ENCODE assay signal across 13 cellular contexts in genomic region chrX:47628980-47629379, GRCh38. TPM values are rescaled to one million over a fixed set of nuclear protein-coding genes. Genes with fewer than 3 reads are reported as not detected.
DNase-seq lines count a peak whose midpoint lies in the region; ATAC-seq and TF ChIP-seq lines count a peak whose summit lies in the region.
"Had no signal": no experiment of that assay in that cellular context is flagged by ENCODE, and none has a peak within 500 bp of the region (broad histone marks: within the 10 kb centered on the region; RNA-seq: fewer than 3 reads in every experiment).

No MANE protein-coding gene starts in this region.

- intact Hi-C loops in activated CD4-positive, alpha-beta T cell treated with anti-CD3 and anti-CD28 coated beads for 36 hours (cut with DNase I, micrococcal nuclease) = loop anchor here (2.0 to 5.0 kb wide), 2 partner anchors 46 to 67 kb away; partner anchors contain the start of genes ARAF (in 1 of the 2) and TIMP1 (in 1 of the 2)
- intact Hi-C loops in activated T-helper 1 cell treated with anti-CD3 and anti-CD28 coated beads, Interleukin-12 subunit alpha, Interleukin-12 subunit beta, Interleukin-2, Interleukin-4 antibody, amounts not matched to agents 30 ng/mL and 10 ng/mL and 1 ng/mL, durations not matched to agents 14 hours and 24 hours and 36 hours (cut with micrococcal nuclease) = no loop called here
- intact Hi-C loops in left cardiac atrium (cut with DNase I) = loop anchor here in 1 of 2 donors (10.0 kb wide), 1 partner anchor 64 kb away; the partner anchor contains the start of gene ARAF

- H4K20me1 ChIP-seq in H9 (ENCODE audit: control insufficient read depth, insufficient read depth, insufficient read length) = no peaks in the 10 kb centered on the region

- no peak overlapping the region for H4K5ac ChIP-seq in H9 (ENCODE audit: insufficient read length, low read depth, low read length)

- no peak overlapping the region for H2BK15ac ChIP-seq in H9 (ENCODE audit: low read depth, low read length)

- no peak overlapping the region for H4K8ac ChIP-seq in H9 (replicated peaks; ENCODE audit: insufficient read length, low read depth, low read length)

- no peak overlapping the region for H3K56ac ChIP-seq in H9 (ENCODE audit: insufficient read length, low read depth, low read length)

- H2BK120ac ChIP-seq in H9 (ENCODE audit: low read depth, low read length, poor library complexity, severe bottlenecking) = no peak overlapping the region

- no peak overlapping the region for H3K18ac ChIP-seq in H9 (ENCODE audit: insufficient read length, low read depth, low read length)

- POLR2A ChIA-PET in activated CD4-positive, alpha-beta T cell treated with anti-CD3 and anti-CD28 coated beads for 36 hours (lab: Charles Lee) = no interaction called here

- H3T11ph ChIP-seq in H9 (ENCODE audit: low read length) = no peak overlapping the region

- peak; percentile 35 for DNase-seq in activated CD4-positive, alpha-beta T cell treated with anti-CD3 and anti-CD28 coated beads for 36 hours
- DNase-seq in activated CD4-positive, alpha-beta T cell treated with anti-CD3 and anti-CD28 coated beads for 1 hour = no peak
- peak; percentile 38 for DNase-seq in H9
- no peak for DNase-seq in activated T-helper 1 cell treated with anti-CD3 and anti-CD28 coated beads, Interleukin-12 subunit alpha, Interleukin-12 subunit beta, Interleukin-2, Interleukin-4 antibody, amounts not matched to agents 30 ng/mL and 10 ng/mL and 1 ng/mL, durations not matched to agents 14 hours and 24 hours and 36 hours (ENCODE audit: low spot score)
- DNase-seq in naive B cell = no peak
- no peak for DNase-seq in effector CD8-positive, alpha-beta T cell (lab: John Stamatoyannopoulos, UW)
- no peak for DNase-seq in NCI-H748 treated with DMSO at 0.1 percent for 48 hours (lab: John Stamatoyannopoulos, UW)
- no peak for DNase-seq in left cardiac atrium
- DNase-seq: effector memory CD8-positive, alpha-beta T cell; HFFc6; NCI-H2227 treated with DMSO at 0.1 percent for 48 hours; nucleus accumbens had no signal

- no peaks in the 10 kb centered on the region for H3K27me3 ChIP-seq in H9 (ENCODE audit: insufficient read depth, low read length)

- no peak overlapping the region for H3K4me2 ChIP-seq in H9 (ENCODE audit: insufficient read depth, insufficient read length, low read length)

- ATAC-seq in activated CD4-positive, alpha-beta T cell treated with anti-CD3 and anti-CD28 coated beads for 36 hours = peak; percentile 33
- ATAC-seq in naive B cell (ENCODE audit: low read depth in 2 of 2) (peak; percentile 35 to 52), left cardiac atrium (no peak)

- no peaks in the 10 kb centered on the region for H3K9me3 Mint-ChIP-seq in activated CD4-positive, alpha-beta T cell treated with anti-CD3 and anti-CD28 coated beads for 36 hours (ENCODE audit: low read depth)
- H3K9me3 Mint-ChIP-seq in H9 (peaks cover 58 to 67% of the 10 kb centered on the region in 2 experiments), naive B cell (peaks cover 0 to 2% (median 0%) of the 10 kb centered on the region in 7 donors)
- no peaks in the 10 kb centered on the region for H3K9me3 Mint-ChIP-seq in activated T-helper 1 cell treated with anti-CD3 and anti-CD28 coated beads, Interleukin-12 subunit alpha, Interleukin-12 subunit beta, Interleukin-2, Interleukin-4 antibody, amounts not matched to agents 30 ng/mL and 10 ng/mL and 1 ng/mL, durations not matched to agents 14 hours and 24 hours and 36 hours
- H3K9me3 Mint-ChIP-seq: effector memory CD8-positive, alpha-beta T cell; HFFc6 had no signal

- H3K27ac ChIP-seq in H9 (ENCODE audit: insufficient read length, low read depth, low read length) = no peak overlapping the region
- H3K27ac ChIP-seq: SK-N-MC had no signal

- no peaks in the 10 kb centered on the region for H3K79me1 ChIP-seq in H9 (ENCODE audit: insufficient read depth, low read depth, low read length, poor library complexity, severe bottlenecking)

- H3K4ac ChIP-seq in H9 (ENCODE audit: low read depth, low read length) = no peak overlapping the region

- H2BK20ac ChIP-seq in H9 (ENCODE audit: low read depth, low read length, poor library complexity, severe bottlenecking) = no peak overlapping the region

- H3K4me3 Mint-ChIP-seq in activated CD4-positive, alpha-beta T cell treated with anti-CD3 and anti-CD28 coated beads for 36 hours = peak overlapping the region; percentile 54
- H3K4me3 Mint-ChIP-seq in H9 (no peak overlapping the region), naive B cell (no peak overlapping the region)
- peak overlapping the region; percentile 81 for H3K4me3 Mint-ChIP-seq in activated T-helper 1 cell treated with anti-CD3 and anti-CD28 coated beads, Interleukin-12 subunit alpha, Interleukin-12 subunit beta, Interleukin-2, Interleukin-4 antibody, amounts not matched to agents 30 ng/mL and 10 ng/mL and 1 ng/mL, durations not matched to agents 14 hours and 24 hours and 36 hours
- H3K4me3 Mint-ChIP-seq: HFFc6 had no signal

- peaks cover 23% of the 10 kb centered on the region for H3K4me1 Mint-ChIP-seq in activated CD4-positive, alpha-beta T cell treated with anti-CD3 and anti-CD28 coated beads for 36 hours
- H3K4me1 Mint-ChIP-seq in H9 = peaks cover 8 to 17% of the 10 kb centered on the region in 2 experiments
- peaks cover 20% of the 10 kb centered on the region for H3K4me1 Mint-ChIP-seq in activated T-helper 1 cell treated with anti-CD3 and anti-CD28 coated beads, Interleukin-12 subunit alpha, Interleukin-12 subunit beta, Interleukin-2, Interleukin-4 antibody, amounts not matched to agents 30 ng/mL and 10 ng/mL and 1 ng/mL, durations not matched to agents 14 hours and 24 hours and 36 hours (ENCODE audit: low read depth)
- H3K4me1 Mint-ChIP-seq in naive B cell = peaks cover 6 to 18% (median 10%) of the 10 kb centered on the region in 3 donors

- TF ChIP-seq CTCF in H9 (conservative IDR thresholded peaks at IDR 0.05) = peak; percentile 43; the same call in 2 of the 3 replicates

- CTCF ChIA-PET in activated CD4-positive, alpha-beta T cell treated with anti-CD3 and anti-CD28 coated beads for 36 hours (lab: Charles Lee) = interaction anchor here (0.5 to 1.2 kb wide), 3 partner anchors 15 to 438 kb away, joined by 3 to 5 read pairs (median 4); no protein-coding TSS in a partner anchor

- no peaks in the 10 kb centered on the region for H3K79me2 ChIP-seq in H9 (ENCODE audit: insufficient read depth, low read length)

- no peak overlapping the region for H2AK5ac ChIP-seq in H9 (ENCODE audit: insufficient read length, low read length)

- no peak overlapping the region for H2AFZ ChIP-seq in H9 (ENCODE audit: low read length)

- H3K14ac ChIP-seq in H9 (ENCODE audit: insufficient read depth, low read length) = no peak overlapping the region

- H3K4me1 ChIP-seq in H9 (ENCODE audit: insufficient read depth, low read length) = peaks cover 4% of the 10 kb centered on the region; the same call in 1 of the 2 replicates

- peaks cover 4% of the 10 kb centered on the region for H3K36me3 Mint-ChIP-seq in activated CD4-positive, alpha-beta T cell treated with anti-CD3 and anti-CD28 coated beads for 36 hours (ENCODE audit: low read depth)
- H3K36me3 Mint-ChIP-seq in H9 (ENCODE audit: insufficient read depth in 1 of 3, low read depth in 3 of 3) (peaks cover 0 to 13% (median 9%) of the 10 kb centered on the region in 3 experiments; a peak in 3 of 7 replicates), naive B cell (no peaks in the 10 kb centered on the region)
- peaks cover 14% of the 10 kb centered on the region for H3K36me3 Mint-ChIP-seq in activated T-helper 1 cell treated with anti-CD3 and anti-CD28 coated beads, Interleukin-12 subunit alpha, Interleukin-12 subunit beta, Interleukin-2, Interleukin-4 antibody, amounts not matched to agents 30 ng/mL and 10 ng/mL and 1 ng/mL, durations not matched to agents 14 hours and 24 hours and 36 hours (ENCODE audit: low read depth)

- H2BK5ac ChIP-seq in H9 (ENCODE audit: insufficient read length, low read length) = no peak overlapping the region

- peaks cover 54% of the 10 kb centered on the region for H3K9me3 ChIP-seq in H9 (ENCODE audit: control insufficient read depth, low read depth, low read length)

- H2BK12ac ChIP-seq in H9 (ENCODE audit: insufficient read length, low read depth, low read length) = no peak overlapping the region

- no peaks in the 10 kb centered on the region for H3K27me3 Mint-ChIP-seq in activated CD4-positive, alpha-beta T cell treated with anti-CD3 and anti-CD28 coated beads for 36 hours
- H3K27me3 Mint-ChIP-seq in H9 (ENCODE audit: low read depth) = no peaks in the 10 kb centered on the region; the same call in 1 of the 2 replicates
- peaks cover 2% of the 10 kb centered on the region for H3K27me3 Mint-ChIP-seq in activated T-helper 1 cell treated with anti-CD3 and anti-CD28 coated beads, Interleukin-12 subunit alpha, Interleukin-12 subunit beta, Interleukin-2, Interleukin-4 antibody, amounts not matched to agents 30 ng/mL and 10 ng/mL and 1 ng/mL, durations not matched to agents 14 hours and 24 hours and 36 hours (ENCODE audit: insufficient read depth)
- H3K27me3 Mint-ChIP-seq in naive B cell = peaks cover 7 to 16% (median 7%) of the 10 kb centered on the region in 3 donors

- no peak overlapping the region for H4K91ac ChIP-seq in H9 (ENCODE audit: insufficient read length, low read depth, low read length)

- H3K23me2 ChIP-seq in H9 (ENCODE audit: insufficient read length, low read depth, low read length, poor library complexity, severe bottlenecking) = no peaks in the 10 kb centered on the region

- H3K27ac Mint-ChIP-seq in activated CD4-positive, alpha-beta T cell treated with anti-CD3 and anti-CD28 coated beads for 36 hours = peak overlapping the region; percentile 82
- 0 out of 7 replicates have a peak overlapping the region, but pooled peaks of 1 of the 3 experiments have one; percentile 48 for H3K27ac Mint-ChIP-seq in H9
- peak overlapping the region; percentile 72 for H3K27ac Mint-ChIP-seq in activated T-helper 1 cell treated with anti-CD3 and anti-CD28 coated beads, Interleukin-12 subunit alpha, Interleukin-12 subunit beta, Interleukin-2, Interleukin-4 antibody, amounts not matched to agents 30 ng/mL and 10 ng/mL and 1 ng/mL, durations not matched to agents 14 hours and 24 hours and 36 hours
- H3K27ac Mint-ChIP-seq in naive B cell = no peak overlapping the region
- H3K27ac Mint-ChIP-seq: effector memory CD8-positive, alpha-beta T cell; HFFc6 had no signal

- WGBS in H9 (ENCODE audit: extremely low coverage, insufficient read length, low lambda C conversion rate) = no CpG with 5 or more reads among the region's 1 CpG

- H3K23ac ChIP-seq in H9 (ENCODE audit: insufficient read length, low read depth, low read length) = no peak overlapping the region

- H3K9ac ChIP-seq in H9 (ENCODE audit: extremely low read depth, insufficient read length, low read length) = no peak overlapping the region

RNA-seq across cellular contexts. Expression of gene CFP, which starts 0.8 kb away (rescaled TPM):
- total RNA-seq in activated CD4-positive, alpha-beta T cell treated with anti-CD3 and anti-CD28 coated beads for 36 hours = 1 to 10 TPM; 2.4 to 4.7 TPM
- 2.3 and 2.8 TPM in 2 replicates for total RNA-seq in H9 (2021)
- 2.3 and 4.9 TPM in 2 replicates for total RNA-seq in activated T-helper 1 cell treated with anti-CD3 and anti-CD28 coated beads, Interleukin-12 subunit alpha, Interleukin-12 subunit beta, Interleukin-2, Interleukin-4 antibody, amounts not matched to agents 30 ng/mL and 10 ng/mL and 1 ng/mL, durations not matched to agents 14 hours and 24 hours and 36 hours
- 1 to 10 TPM in 3 of 6 donors, under 1 TPM in 2, not detected in 1; 0.70 to 1.7 (median 1.4) TPM for polyA plus RNA-seq in naive B cell (ENCODE audit: low read depth in 6 of 6)
- total RNA-seq in left cardiac atrium = 10 to 100 TPM in 1 of 2 donors, 1 to 10 TPM in 1; 3.9 to 10.9 TPM

RNA-seq across cellular contexts. Expression of gene SYN1, which starts 9.3 kb away (rescaled TPM):
- under 1 TPM; 0.82 to 0.98 TPM for total RNA-seq in activated CD4-positive, alpha-beta T cell treated with anti-CD3 and anti-CD28 coated beads for 36 hours
- 11.7 TPM in 2 replicates for total RNA-seq in H9 (2021)
- 0.21 and 0.22 TPM in 2 replicates for total RNA-seq in activated T-helper 1 cell treated with anti-CD3 and anti-CD28 coated beads, Interleukin-12 subunit alpha, Interleukin-12 subunit beta, Interleukin-2, Interleukin-4 antibody, amounts not matched to agents 30 ng/mL and 10 ng/mL and 1 ng/mL, durations not matched to agents 14 hours and 24 hours and 36 hours
- not detected for polyA plus RNA-seq in naive B cell (ENCODE audit: low read depth in 6 of 6)
- 1 to 10 TPM; 4.4 to 7.0 TPM for total RNA-seq in left cardiac atrium

RNA-seq across cellular contexts. Expression of gene ELK1, which starts 21.4 kb away (rescaled TPM):
- 100 to 1,000 TPM in 1 of 2 experiments, 10 to 100 TPM in 1; 96.8 to 117 TPM for total RNA-seq in activated CD4-positive, alpha-beta T cell treated with anti-CD3 and anti-CD28 coated beads for 36 hours
- total RNA-seq in H9 (2021) = 49.2 and 49.8 TPM in 2 replicates
- total RNA-seq in activated T-helper 1 cell treated with anti-CD3 and anti-CD28 coated beads, Interleukin-12 subunit alpha, Interleukin-12 subunit beta, Interleukin-2, Interleukin-4 antibody, amounts not matched to agents 30 ng/mL and 10 ng/mL and 1 ng/mL, durations not matched to agents 14 hours and 24 hours and 36 hours = 99.3 TPM in 2 replicates
- polyA plus RNA-seq in naive B cell (ENCODE audit: low read depth in 6 of 6) = 10 to 100 TPM; 14.0 to 23.7 (median 16.8) TPM
- 10 to 100 TPM; 18.5 to 32.2 TPM for total RNA-seq in left cardiac atrium

RNA-seq across cellular contexts. Expression of gene UXT, which starts 30.0 kb away (rescaled TPM):
- 100 to 1,000 TPM; 195 to 210 TPM for total RNA-seq in activated CD4-positive, alpha-beta T cell treated with anti-CD3 and anti-CD28 coated beads for 36 hours
- 83.0 and 95.1 TPM in 2 replicates for total RNA-seq in H9 (2021)
- total RNA-seq in activated T-helper 1 cell treated with anti-CD3 and anti-CD28 coated beads, Interleukin-12 subunit alpha, Interleukin-12 subunit beta, Interleukin-2, Interleukin-4 antibody, amounts not matched to agents 30 ng/mL and 10 ng/mL and 1 ng/mL, durations not matched to agents 14 hours and 24 hours and 36 hours = 163 and 173 TPM in 2 replicates
- 100 to 1,000 TPM; 281 to 349 (median 329) TPM for polyA plus RNA-seq in naive B cell (ENCODE audit: low read depth in 6 of 6)
- 10 to 100 TPM; 89.6 to 99.9 TPM for total RNA-seq in left cardiac atrium

RNA-seq across cellular contexts. Expression of gene TIMP1, which starts 46.7 kb away (rescaled TPM):
- 10 to 100 TPM; 40.3 to 48.4 TPM for total RNA-seq in activated CD4-positive, alpha-beta T cell treated with anti-CD3 and anti-CD28 coated beads for 36 hours
- total RNA-seq in H9 (2021) (65.1 and 72.5 TPM in 2 replicates), left cardiac atrium (100 to 1,000 TPM; 377 to 605 TPM)
- 61.7 and 70.1 TPM in 2 replicates for total RNA-seq in activated T-helper 1 cell treated with anti-CD3 and anti-CD28 coated beads, Interleukin-12 subunit alpha, Interleukin-12 subunit beta, Interleukin-2, Interleukin-4 antibody, amounts not matched to agents 30 ng/mL and 10 ng/mL and 1 ng/mL, durations not matched to agents 14 hours and 24 hours and 36 hours
- polyA plus RNA-seq in naive B cell (ENCODE audit: low read depth in 6 of 6) = 10 to 100 TPM in 3 of 6 donors, 1 to 10 TPM in 3; 7.6 to 15.0 (median 10.5) TPM

Comparison
In these comparisons a context has a peak if more than half of its experiments do, and no peak if none do; other contexts are left out.
1. DNase-seq: peak in activated CD4-positive, alpha-beta T cell treated with anti-CD3 and anti-CD28 coated beads for 36 hours (single experiment) and H9 (single experiment); none in activated CD4-positive, alpha-beta T cell treated with anti-CD3 and anti-CD28 coated beads for 1 hour (single experiment), activated T-helper 1 cell treated with anti-CD3 and anti-CD28 coated beads, Interleukin-12 subunit alpha, Interleukin-12 subunit beta, Interleukin-2, Interleukin-4 antibody, amounts not matched to agents 30 ng/mL and 10 ng/mL and 1 ng/mL, durations not matched to agents 14 hours and 24 hours and 36 hours (single experiment), naive B cell (single experiment), effector CD8-positive, alpha-beta T cell (single experiment), NCI-H748 treated with DMSO at 0.1 percent for 48 hours (single experiment) and left cardiac atrium (single experiment).
2. ATAC-seq: peak in activated CD4-positive, alpha-beta T cell treated with anti-CD3 and anti-CD28 coated beads for 36 hours (single experiment) and naive B cell (2 of 2); none in left cardiac atrium (0 of 2).
3. H3K27ac Mint-ChIP-seq: peak in activated CD4-positive, alpha-beta T cell treated with anti-CD3 and anti-CD28 coated beads for 36 hours (single experiment) and activated T-helper 1 cell treated with anti-CD3 and anti-CD28 coated beads, Interleukin-12 subunit alpha, Interleukin-12 subunit beta, Interleukin-2, Interleukin-4 antibody, amounts not matched to agents 30 ng/mL and 10 ng/mL and 1 ng/mL, durations not matched to agents 14 hours and 24 hours and 36 hours (single experiment); none in naive B cell (0 of 6).
4. H3K4me3 Mint-ChIP-seq: peak in activated CD4-positive, alpha-beta T cell treated with anti-CD3 and anti-CD28 coated beads for 36 hours (single experiment) and activated T-helper 1 cell treated with anti-CD3 and anti-CD28 coated beads, Interleukin-12 subunit alpha, Interleukin-12 subunit beta, Interleukin-2, Interleukin-4 antibody, amounts not matched to agents 30 ng/mL and 10 ng/mL and 1 ng/mL, durations not matched to agents 14 hours and 24 hours and 36 hours (single experiment); none in H9 (0 of 2) and naive B cell (0 of 8).